ENCODE assay signal across 1 cellular context in genomic region chr20:25220021-25220730, GRCh38.
TF ChIP-seq lines count a peak whose summit lies in the region.

No MANE protein-coding gene starts in this region.

TF ChIP-seq in HCT116, 20 proteins besides CTCF, POLR2A, EP300 and RAD21 (continued from another document):
- no peak for TF ChIP-seq REST (IDR thresholded peaks at IDR 0.05; ENCODE audit: low read depth)
- TF ChIP-seq YY1 (IDR thresholded peaks at IDR 0.05; ENCODE audit: extremely low read depth, insufficient replicate concordance, low read depth, low read length), result no peak
- no peak for TF ChIP-seq SP1 (IDR thresholded peaks at IDR 0.05; ENCODE audit: low read depth)
- no peak for TF ChIP-seq ZFX (IDR thresholded peaks at IDR 0.05)
- no peak for TF ChIP-seq MAX (IDR thresholded peaks at IDR 0.05)
- TF ChIP-seq ZBTB33 (IDR thresholded peaks at IDR 0.05; ENCODE audit: extremely low read depth, insufficient replicate concordance, low read length), result no peak
- no peak for TF ChIP-seq EZH2 (IDR thresholded peaks at IDR 0.05)
- TF ChIP-seq ATF3 (IDR thresholded peaks at IDR 0.05), result no peak
- TF ChIP-seq JUND (IDR thresholded peaks at IDR 0.05), result no peak
- no peak for TF ChIP-seq EZH2phosphoT487 (IDR thresholded peaks at IDR 0.05; ENCODE audit: borderline replicate concordance)
- no peak for TF ChIP-seq FOSL1 (IDR thresholded peaks at IDR 0.05; ENCODE audit: low read depth)
- TF ChIP-seq ZNF274 (IDR thresholded peaks at IDR 0.05; ENCODE audit: low read depth, low read length), result no peak
- TF ChIP-seq CEBPB (IDR thresholded peaks at IDR 0.05; ENCODE audit: low read depth), result no peak; the same call in 1 of the 2 replicates
- no peak for TF ChIP-seq EGR1 (IDR thresholded peaks at IDR 0.05; ENCODE audit: low read depth)
- no peak for TF ChIP-seq TCF7L2 (IDR thresholded peaks at IDR 0.05; ENCODE audit: borderline replicate concordance, extremely low read depth, insufficient read depth, insufficient read length)
- no peak for TF ChIP-seq CBX3 (IDR thresholded peaks at IDR 0.05; ENCODE audit: low read depth)
- no peak for TF ChIP-seq SIN3A (IDR thresholded peaks at IDR 0.05; ENCODE audit: low read depth)
